ENCODE assay signal across 10 cellular contexts in the genomic region with DNA sequence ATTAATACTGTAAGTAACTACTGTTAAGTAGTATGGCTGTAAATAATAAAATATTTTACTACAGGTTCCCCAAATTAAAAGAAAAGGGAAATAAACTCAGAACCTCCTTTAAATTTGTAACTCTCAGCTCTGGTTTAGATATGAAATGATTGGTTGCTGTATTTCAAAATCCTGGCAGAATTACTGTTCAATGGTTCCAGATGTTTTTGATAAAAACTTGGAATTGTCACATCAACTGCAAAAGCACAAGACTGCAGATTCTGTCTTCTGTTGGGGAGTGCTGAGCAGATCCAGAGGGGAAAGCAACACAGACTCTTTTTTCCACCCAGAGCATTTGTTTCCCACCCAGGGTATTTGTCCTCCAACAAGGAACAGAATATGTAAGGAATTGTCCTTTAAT.
DNase-seq lines count a peak whose midpoint lies in the region; ATAC-seq, FAIRE-seq and TF ChIP-seq lines count a peak whose summit lies in the region.
"Had no signal": no experiment of that assay in that cellular context is flagged by ENCODE, and none has a peak within 500 bp of the region (broad histone marks: within the 10 kb centered on the region; RNA-seq: fewer than 3 reads in every experiment).

No MANE protein-coding gene starts in this region.

- peak overlapping the region in 1 of 3 donors; percentile 20 for H3K9ac ChIP-seq in skeletal muscle tissue (ENCODE audit: low read depth in 1 of 3, low read length in 3 of 3)

- H3K36me3 ChIP-seq in WERI-Rb-1 (peaks cover 40% of the 10 kb centered on the region), gastroesophageal sphincter (no peaks in the 10 kb centered on the region), skeletal muscle tissue (ENCODE audit: control insufficient read depth in 3 of 3, insufficient read depth in 3 of 3, low read length in 3 of 3) (no peaks in the 10 kb centered on the region)

- ATAC-seq in gastroesophageal sphincter = peak; percentile 30
- no peak for ATAC-seq in GM19463 (IDR thresholded peaks at IDR 0.05; ENCODE audit: unreplicated experiment)
- ATAC-seq in GM21786 (IDR thresholded peaks at IDR 0.05; ENCODE audit: unreplicated experiment) = no peak

- TF ChIP-seq POLR2A in gastroesophageal sphincter (IDR thresholded peaks at IDR 0.05) = no peak

- H3K27me3 ChIP-seq in WERI-Rb-1 (ENCODE audit: insufficient read depth, low read depth, severe bottlenecking) (no peaks in the 10 kb centered on the region), gastroesophageal sphincter (no peaks in the 10 kb centered on the region), skeletal muscle tissue (ENCODE audit: control insufficient read depth in 3 of 3, insufficient read depth in 3 of 3, low read length in 3 of 3) (no peaks in the 10 kb centered on the region)

- TF ChIP-seq CTCF in CD14-positive monocyte (IDR thresholded peaks at IDR 0.05) (no peak), WERI-Rb-1 (IDR thresholded peaks at IDR 0.05; ENCODE audit: low read depth, low read length) (no peak), gastroesophageal sphincter (IDR thresholded peaks at IDR 0.05) (no peak)

- peaks cover 15 to 39% of the 10 kb centered on the region in 2 donors for H3K36me3 Mint-ChIP-seq in CD14-positive monocyte

- no peak for FAIRE-seq in frontal cortex (lab: Jason Lieb, UNC)
- no peak for FAIRE-seq in HTR-8/SVneo (lab: Jason Lieb, UNC)
- FAIRE-seq: kidney had no signal

- intact Hi-C loops in CD14-positive monocyte (cut with micrococcal nuclease) = no loop called here

- H3K27ac ChIP-seq in WERI-Rb-1 (peak overlapping the region; percentile 66), gastroesophageal sphincter (peak overlapping the region; percentile 40 to 88 (median 84)), skeletal muscle tissue (ENCODE audit: low read depth, low read length) (peak overlapping the region; percentile 93)

- no peak for TF ChIP-seq EP300 in gastroesophageal sphincter (IDR thresholded peaks at IDR 0.05)

- peaks cover 24% of the 10 kb centered on the region for H3K4me1 Mint-ChIP-seq in CD14-positive monocyte

- H3K9me3 Mint-ChIP-seq in CD14-positive monocyte = no peaks in the 10 kb centered on the region
- H3K9me3 Mint-ChIP-seq: nephron had no signal

- DNase-seq in CD14-positive monocyte (ENCODE audit: low spot score) (no peak), WERI-Rb-1 (no peak), frontal cortex (ENCODE audit: low spot score in 2 of 2) (no peak), HTR-8/SVneo (ENCODE audit: insufficient read length, low spot score) (no peak)
- DNase-seq: kidney had no signal

- H3K4me3 Mint-ChIP-seq in CD14-positive monocyte = no peak overlapping the region

- H3K4me3 ChIP-seq in WERI-Rb-1 (ENCODE audit: low read depth, low read length) = no peak overlapping the region
- no peak overlapping the region for H3K4me3 ChIP-seq in gastroesophageal sphincter
- no peak overlapping the region for H3K4me3 ChIP-seq in skeletal muscle tissue (ENCODE audit: low read length in 3 of 3)

- no peaks in the 10 kb centered on the region for H3K27me3 Mint-ChIP-seq in CD14-positive monocyte (ENCODE audit: low read depth in 3 of 3)

- H3K27ac Mint-ChIP-seq in CD14-positive monocyte = peak overlapping the region in 4 of 7 donors; percentile 6 to 64 (median 34)
- H3K27ac Mint-ChIP-seq: nephron had no signal

- H3K4me1 ChIP-seq in gastroesophageal sphincter = peaks cover 35 to 71% (median 44%) of the 10 kb centered on the region in 3 donors
- H3K4me1 ChIP-seq in skeletal muscle tissue (ENCODE audit: control insufficient read depth in 3 of 3, insufficient read depth in 3 of 3, low read length in 3 of 3) = peaks cover 48 to 61% (median 53%) of the 10 kb centered on the region in 3 donors

- H3K9me3 ChIP-seq in WERI-Rb-1 (ENCODE audit: severe bottlenecking) (peaks cover 6% of the 10 kb centered on the region), gastroesophageal sphincter (no peaks in the 10 kb centered on the region), skeletal muscle tissue (ENCODE audit: control insufficient read depth in 3 of 3, low read length in 3 of 3) (no peaks in the 10 kb centered on the region)
